8 cellular contexts compared by ENCODE assay signal in the genomic region with DNA sequence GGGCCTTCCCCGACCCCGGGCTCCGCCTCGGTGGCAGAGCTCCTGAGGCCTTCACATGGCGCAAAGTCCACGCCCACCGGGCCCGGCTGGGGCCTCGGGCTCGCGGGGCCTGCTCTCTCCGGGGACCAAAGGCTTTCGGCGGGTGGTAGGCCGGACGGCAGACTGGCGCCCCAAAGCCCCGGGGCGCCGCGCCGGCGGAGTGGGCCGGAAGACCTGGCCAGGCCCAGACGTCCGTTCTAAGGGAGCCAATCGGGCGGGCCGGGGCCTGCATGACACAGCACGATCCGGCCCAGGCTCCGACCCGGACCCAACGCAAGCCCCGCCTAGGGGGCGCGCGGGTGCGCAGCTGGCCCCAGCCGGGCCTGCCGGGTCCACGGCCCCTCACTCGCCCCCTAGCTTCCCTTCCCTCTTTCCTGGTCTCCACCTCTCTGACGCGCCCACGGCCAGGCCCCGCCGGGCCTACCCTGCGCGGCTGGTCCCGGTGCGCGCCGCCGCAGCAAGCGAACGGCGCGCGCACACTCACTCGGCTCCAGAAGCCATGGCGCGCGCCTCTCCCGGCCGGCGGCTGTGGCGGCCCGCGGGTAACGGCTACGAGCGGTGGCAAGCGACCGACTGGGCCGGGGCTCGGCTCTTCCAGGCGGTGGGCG. TPM values are rescaled to one million over a fixed set of nuclear protein-coding genes. Genes with fewer than 3 reads are reported as not detected.
DNase-seq lines count a peak whose midpoint lies in the region; ATAC-seq and TF ChIP-seq lines count a peak whose summit lies in the region.

No MANE protein-coding gene starts in this region.

- H3K4me3 ChIP-seq in coronary artery: peak overlapping the region; percentile 96
- H3K4me3 ChIP-seq in left lung: peak overlapping the region; percentile 98

- H3K9me3 ChIP-seq in left lung: no peaks in the 10 kb centered on the region

- DNase-seq in AG20443 (ENCODE audit: low spot score) (peak; percentile 91), NCI-H2227 treated with DMSO at 0.1 percent for 48 hours (lab: John Stamatoyannopoulos, UW) (peak; percentile 43), coronary artery (ENCODE audit: low spot score) (peak; percentile 92), left lung (peak; percentile 85 to 96)
- peak; percentile 80 for DNase-seq in activated CD4-positive, alpha-beta T cell treated with anti-CD3 and anti-CD28 coated beads for 48 hours
- peak; percentile 59 for DNase-seq in stimulated activated CD4-positive, alpha-beta T cell treated with anti-CD3 and anti-CD28 coated beads, Interleukin-2, amount 100 ng/mL, for 4 hours (ENCODE audit: low read depth)

- no peaks in the 10 kb centered on the region for H3K27me3 ChIP-seq in left lung

- intact Hi-C loops in left lung (cut with DNase I): no loop called here

- no peak for TF ChIP-seq CTCF in coronary artery (IDR thresholded peaks at IDR 0.05)
- peak; percentile 20 to 32 for TF ChIP-seq CTCF in left lung (IDR thresholded peaks at IDR 0.05)

- H3K4me1 ChIP-seq in left lung: peaks cover 15 to 50% of the 10 kb centered on the region in 2 donors

- peak overlapping the region; percentile 98 to 100 for H3K27ac ChIP-seq in coronary artery
- H3K27ac ChIP-seq in left lung: peak overlapping the region; percentile 100

- peak; percentile 31 for ATAC-seq in GM18873 (IDR thresholded peaks at IDR 0.05; ENCODE audit: low FRiP score, unreplicated experiment)
- peak; percentile 63 for ATAC-seq in HG03135 (IDR thresholded peaks at IDR 0.05; ENCODE audit: unreplicated experiment)
- ATAC-seq in left lung: peak; percentile 84

- peaks cover 3 to 43% of the 10 kb centered on the region in 2 donors for H3K36me3 ChIP-seq in left lung

RNA-seq across cellular contexts. Expression of a gene that starts 0.5 kb away (rescaled TPM):
- total RNA-seq in left lung: 100 to 1,000 TPM; 228 to 327 TPM

RNA-seq across cellular contexts. Expression of a gene that starts 7.8 kb away (rescaled TPM):
- total RNA-seq in left lung: 10 to 100 TPM; 18.7 to 28.3 TPM

RNA-seq across cellular contexts. Expression of a gene that starts 24.5 kb away (rescaled TPM):
- 10 to 100 TPM; 29.8 to 30.7 TPM for total RNA-seq in left lung

RNA-seq across cellular contexts. Expression of a gene that starts 31.0 kb away (rescaled TPM):
- 10 to 100 TPM; 62.3 to 90.3 TPM for total RNA-seq in left lung

RNA-seq across cellular contexts. Expression of a gene that starts 43.7 kb away (rescaled TPM):
- total RNA-seq in left lung: 10 to 100 TPM; 26.1 to 30.9 TPM

Comparison
In these comparisons a context has a peak if more than half of its experiments do, and no peak if none do; other contexts are left out.
1. Peak in every context shown above with its lines: DNase-seq, ATAC-seq, H3K4me3 ChIP-seq and H3K27ac ChIP-seq.
2. ATAC-seq: peak in every context shown above with its lines; median percentile 84 in left lung; 63 in HG03135; 31 in GM18873.